In genomic region chr1:24501371-24502167, GRCh38 we compare ENCODE assay signal across 1 cellular context.
TF ChIP-seq lines count a peak whose summit lies in the region.

No MANE protein-coding gene starts in this region.

TF ChIP-seq in K562, 482 proteins besides CTCF, POLR2A, EP300 and RAD21 (continued from another document and continues in another):
- TF ChIP-seq, protein P1, sequence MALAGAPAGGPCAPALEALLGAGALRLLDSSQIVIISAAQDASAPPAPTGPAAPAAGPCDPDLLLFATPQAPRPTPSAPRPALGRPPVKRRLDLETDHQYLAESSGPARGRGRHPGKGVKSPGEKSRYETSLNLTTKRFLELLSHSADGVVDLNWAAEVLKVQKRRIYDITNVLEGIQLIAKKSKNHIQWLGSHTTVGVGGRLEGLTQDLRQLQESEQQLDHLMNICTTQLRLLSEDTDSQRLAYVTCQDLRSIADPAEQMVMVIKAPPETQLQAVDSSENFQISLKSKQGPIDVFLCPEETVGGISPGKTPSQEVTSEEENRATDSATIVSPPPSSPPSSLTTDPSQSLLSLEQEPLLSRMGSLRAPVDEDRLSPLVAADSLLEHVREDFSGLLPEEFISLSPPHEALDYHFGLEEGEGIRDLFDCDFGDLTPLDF (CRISPR knock-in tag; IDR thresholded peaks at IDR 0.05), result no peak
- TF ChIP-seq DIDO1 (tag; IDR thresholded peaks at IDR 0.05; ENCODE audit: low read depth) (no peak), NR4A1 (CRISPR knock-in tag; IDR thresholded peaks at IDR 0.05) (no peak), NR4A1 (tag; IDR thresholded peaks at IDR 0.05) (no peak), ZFP1 (CRISPR knock-in tag; IDR thresholded peaks at IDR 0.05) (no peak), RBBP5 (IDR thresholded peaks at IDR 0.05; ENCODE audit: borderline replicate concordance, insufficient read depth, low read length, poor library complexity, severe bottlenecking) (peak; percentile 9), CEBPG (CRISPR knock-in tag; IDR thresholded peaks at IDR 0.05) (0 out of 2 replicates have a peak, but pooled peaks have one; percentile 36), CEBPG (tag; conservative IDR thresholded peaks at IDR 0.05 in 1 of 2, IDR thresholded peaks at IDR 0.05 in 1 of 2) (0 out of 4 replicates have a peak, but pooled peaks of 1 of the 2 experiments have one; percentile 40), MECOM (CRISPR knock-in tag; IDR thresholded peaks at IDR 0.05) (0 out of 2 replicates have a peak, but pooled peaks have one; percentile 9), MAFG (tag; conservative IDR thresholded peaks at IDR 0.05) (no peak), HEY1 (CRISPR knock-in tag; IDR thresholded peaks at IDR 0.05; ENCODE audit: borderline replicate concordance) (no peak), IFI16 (CRISPR knock-in tag; IDR thresholded peaks at IDR 0.05) (no peak), MLLT1 (IDR thresholded peaks at IDR 0.05) (no peak), ELF1 (tag; IDR thresholded peaks at IDR 0.05) (peak; percentile 61; the same call in 1 of the 2 replicates), XRCC4 (IDR thresholded peaks at IDR 0.05; ENCODE audit: extremely low read depth, insufficient read depth, insufficient read length) (no peak), PHB2 (IDR thresholded peaks at IDR 0.05; ENCODE audit: low read depth) (no peak), E2F4 (CRISPR knock-in tag; IDR thresholded peaks at IDR 0.05; ENCODE audit: low read depth) (no peak), TRIM24 (IDR thresholded peaks at IDR 0.05) (no peak), BCOR (IDR thresholded peaks at IDR 0.05) (peak; percentile 71), ZFP36 (IDR thresholded peaks at IDR 0.05; ENCODE audit: low read depth, low read length, partially characterized antibody) (no peak), ZBTB40 (IDR thresholded peaks at IDR 0.05) (peak; percentile 19; the same call in 1 of the 2 replicates), ZBTB40 (CRISPR knock-in tag; IDR thresholded peaks at IDR 0.05) (no peak), HLTF (IDR thresholded peaks at IDR 0.05) (no peak), CEBPB (tag; IDR thresholded peaks at IDR 0.05) (peak; percentile 76), FUS (optimal IDR thresholded peaks at IDR 0.05; ENCODE audit: low read depth, low read length) (no peak), ZZZ3 (IDR thresholded peaks at IDR 0.05) (no peak), MBD1 (CRISPR knock-in tag; IDR thresholded peaks at IDR 0.05) (peak; percentile 75; the same call in 1 of the 2 replicates), SAFB2 (IDR thresholded peaks at IDR 0.05; ENCODE audit: borderline replicate concordance, low read depth, low read length, severe bottlenecking) (no peak), BRCA1 (IDR thresholded peaks at IDR 0.05) (no peak), BRCA1 (CRISPR knock-in tag; IDR thresholded peaks at IDR 0.05) (no peak), YY1 (IDR thresholded peaks at IDR 0.05; ENCODE audit: borderline replicate concordance in 1 of 3, control insufficient read depth in 1 of 3, extremely low read depth in 1 of 3, insufficient read depth in 3 of 3, insufficient read length in 1 of 3, insufficient replicate concordance in 2 of 3, low read depth in 1 of 3, low read length in 2 of 3) (peak in 1 of 3 experiments; percentile 30), HDAC3 (IDR thresholded peaks at IDR 0.05; ENCODE audit: borderline replicate concordance, partially characterized antibody) (no peak), CHCHD3 (CRISPR knock-in tag; IDR thresholded peaks at IDR 0.05) (no peak), MAZ (CRISPR knock-in tag; conservative IDR thresholded peaks at IDR 0.05 in 1 of 2, IDR thresholded peaks at IDR 0.05 in 1 of 2) (no peak), ESRRA (IDR thresholded peaks at IDR 0.05; ENCODE audit: borderline replicate concordance, low read depth) (no peak), HDAC2 (IDR thresholded peaks at IDR 0.05) (no peak), ZNF133 (CRISPR knock-in tag; IDR thresholded peaks at IDR 0.05) (no peak), DDX20 (tag; IDR thresholded peaks at IDR 0.05; ENCODE audit: low read depth) (no peak), ZNF431 (CRISPR knock-in tag; IDR thresholded peaks at IDR 0.05) (no peak), KAT8 (IDR thresholded peaks at IDR 0.05; ENCODE audit: low read depth) (no peak), EHMT2 (IDR thresholded peaks at IDR 0.05) (no peak), PKNOX1 (IDR thresholded peaks at IDR 0.05) (no peak), IRF9 (tag; IDR thresholded peaks at IDR 0.05) (0 out of 2 replicates have a peak, but pooled peaks have one; percentile 37), ZNF766 (CRISPR knock-in tag; conservative IDR thresholded peaks at IDR 0.05) (no peak), ZNF778 (CRISPR knock-in tag; IDR thresholded peaks at IDR 0.05) (no peak), SMARCA5 (IDR thresholded peaks at IDR 0.05) (no peak; the same call in 1 of the 2 replicates), HCFC1 (IDR thresholded peaks at IDR 0.05; ENCODE audit: low read depth, low read length) (no peak), ZNF316 (IDR thresholded peaks at IDR 0.05) (no peak), ZNF224 (CRISPR knock-in tag; IDR thresholded peaks at IDR 0.05) (no peak), SMAD3 (CRISPR knock-in tag; conservative IDR thresholded peaks at IDR 0.05) (no peak), MCM2 (IDR thresholded peaks at IDR 0.05; ENCODE audit: low read depth) (0 out of 2 replicates have a peak, but pooled peaks have one; percentile 63), ZNF124 (CRISPR knock-in tag; IDR thresholded peaks at IDR 0.05) (no peak), ZNF121 (CRISPR knock-in tag; conservative IDR thresholded peaks at IDR 0.05) (peak; percentile 95), ZNF830 (CRISPR knock-in tag; IDR thresholded peaks at IDR 0.05) (no peak)
- TF ChIP-seq, protein P2, sequence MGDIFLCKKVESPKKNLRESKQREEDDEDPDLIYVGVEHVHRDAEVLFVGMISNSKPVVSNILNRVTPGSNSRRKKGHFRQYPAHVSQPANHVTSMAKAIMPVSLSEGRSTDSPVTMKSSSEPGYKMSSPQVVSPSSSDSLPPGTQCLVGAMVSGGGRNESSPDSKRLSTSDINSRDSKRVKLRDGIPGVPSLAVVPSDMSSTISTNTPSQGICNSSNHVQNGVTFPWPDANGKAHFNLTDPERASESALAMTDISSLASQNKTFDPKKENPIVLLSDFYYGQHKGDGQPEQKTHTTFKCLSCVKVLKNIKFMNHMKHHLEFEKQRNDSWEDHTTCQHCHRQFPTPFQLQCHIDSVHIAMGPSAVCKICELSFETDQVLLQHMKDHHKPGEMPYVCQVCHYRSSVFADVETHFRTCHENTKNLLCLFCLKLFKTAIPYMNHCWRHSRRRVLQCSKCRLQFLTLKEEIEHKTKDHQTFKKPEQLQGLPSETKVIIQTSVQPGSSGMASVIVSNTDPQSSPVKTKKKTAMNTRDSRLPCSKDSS (IDR thresholded peaks at IDR 0.05; ENCODE audit: low read depth, partially characterized antibody), result no peak
